1 cellular context compared by ENCODE assay signal in genomic region chr10:63521389-63522128, GRCh38.
TF ChIP-seq lines count a peak whose summit lies in the region.

REEP3 (plus strand) TSS chr10:63521401; CDS start chr10:63521546, 145 bp downstream.

TF ChIP-seq in K562, 482 proteins besides CTCF, POLR2A, EP300 and RAD21 (continues in another document):
- TF ChIP-seq CREB3 (tag; conservative IDR thresholded peaks at IDR 0.05; ENCODE audit: low read depth) (no peak), ZKSCAN1 (IDR thresholded peaks at IDR 0.05; ENCODE audit: low read depth, low read length) (no peak), MCM2 (IDR thresholded peaks at IDR 0.05; ENCODE audit: low read depth) (no peak), SMARCA5 (IDR thresholded peaks at IDR 0.05) (no peak), HMGN3 (IDR thresholded peaks at IDR 0.05; ENCODE audit: borderline replicate concordance, extremely low read depth, insufficient read length, low read depth, low read length) (peak; percentile 39), NELFE (IDR thresholded peaks at IDR 0.05; ENCODE audit: insufficient read depth, insufficient read length) (no peak), MLLT1 (IDR thresholded peaks at IDR 0.05) (0 out of 4 replicates have a peak, but pooled peaks of 1 of the 2 experiments have one; percentile 60), RBM22 (IDR thresholded peaks at IDR 0.05; ENCODE audit: low read depth, low read length, poor library complexity, severe bottlenecking) (peak; percentile 93), L3MBTL2 (IDR thresholded peaks at IDR 0.05) (peak; percentile 88), ZNF165 (CRISPR knock-in tag; IDR thresholded peaks at IDR 0.05; ENCODE audit: borderline replicate concordance) (no peak), CTCFL (IDR thresholded peaks at IDR 0.05; ENCODE audit: borderline replicate concordance, insufficient read depth, low read depth, low read length, poor library complexity, severe bottlenecking) (no peak), PKNOX1 (IDR thresholded peaks at IDR 0.05) (no peak), ZNF263 (CRISPR knock-in tag; IDR thresholded peaks at IDR 0.05; ENCODE audit: borderline replicate concordance) (peak; percentile 26; the same call in 1 of the 2 replicates), DPF2 (IDR thresholded peaks at IDR 0.05) (no peak), ZNF57 (CRISPR knock-in tag; IDR thresholded peaks at IDR 0.05) (no peak), POLR2B (IDR thresholded peaks at IDR 0.05; ENCODE audit: low read depth, partially characterized antibody) (peak; percentile 12), RERE (CRISPR knock-in tag; IDR thresholded peaks at IDR 0.05; ENCODE audit: borderline replicate concordance) (no peak), ZBTB9 (CRISPR knock-in tag; IDR thresholded peaks at IDR 0.05) (peak; percentile 85; the same call in 1 of the 2 replicates), KLF16 (IDR thresholded peaks at IDR 0.05) (no peak), RCOR1 (IDR thresholded peaks at IDR 0.05; ENCODE audit: borderline replicate concordance in 1 of 2, low read depth in 2 of 2, low read length in 2 of 2) (peak in 1 of 2 experiments; percentile 57; a peak in 2 of 4 replicates), HMGXB4 (CRISPR knock-in tag; IDR thresholded peaks at IDR 0.05) (peak; percentile 41; the same call in 1 of the 2 replicates), ZNF589 (CRISPR knock-in tag; IDR thresholded peaks at IDR 0.05; ENCODE audit: low read depth) (no peak), SPI1 (IDR thresholded peaks at IDR 0.05; ENCODE audit: borderline replicate concordance, low read depth, low read length) (no peak), ZNF239 (CRISPR knock-in tag; IDR thresholded peaks at IDR 0.05) (no peak), NCOA6 (IDR thresholded peaks at IDR 0.05) (peak; percentile 55; the same call in 1 of the 2 replicates), ZBTB40 (IDR thresholded peaks at IDR 0.05) (no peak), ZBTB40 (CRISPR knock-in tag; IDR thresholded peaks at IDR 0.05) (no peak), CREM (IDR thresholded peaks at IDR 0.05; ENCODE audit: low read depth) (peak; percentile 39; the same call in 1 of the 2 replicates), ZNF217 (CRISPR knock-in tag; IDR thresholded peaks at IDR 0.05) (no peak), ZFPM2 (CRISPR knock-in tag; IDR thresholded peaks at IDR 0.05) (0 out of 2 replicates have a peak, but pooled peaks have one; percentile 17), NONO (IDR thresholded peaks at IDR 0.05; ENCODE audit: low read depth in 2 of 2, low read length in 1 of 2) (peak; percentile 76 to 79), KAT7 (CRISPR knock-in tag; IDR thresholded peaks at IDR 0.05; ENCODE audit: borderline replicate concordance) (no peak), BRCA1 (IDR thresholded peaks at IDR 0.05) (no peak), BRCA1 (CRISPR knock-in tag; IDR thresholded peaks at IDR 0.05) (no peak), XRCC3 (IDR thresholded peaks at IDR 0.05) (no peak), MAFK (IDR thresholded peaks at IDR 0.05; ENCODE audit: low read length) (no peak)
